1 cellular context compared by ENCODE assay signal in genomic region chr2:96940026-96940601, GRCh38.
TF ChIP-seq lines count a peak whose summit lies in the region.

No MANE protein-coding gene starts in this region.

TF ChIP-seq in HepG2, 621 proteins besides CTCF, POLR2A, EP300 and RAD21:
- no peak for TF ChIP-seq TBX2 (CRISPR knock-in tag; IDR thresholded peaks at IDR 0.05; ENCODE audit: borderline replicate concordance)
- TF ChIP-seq, protein P1, sequence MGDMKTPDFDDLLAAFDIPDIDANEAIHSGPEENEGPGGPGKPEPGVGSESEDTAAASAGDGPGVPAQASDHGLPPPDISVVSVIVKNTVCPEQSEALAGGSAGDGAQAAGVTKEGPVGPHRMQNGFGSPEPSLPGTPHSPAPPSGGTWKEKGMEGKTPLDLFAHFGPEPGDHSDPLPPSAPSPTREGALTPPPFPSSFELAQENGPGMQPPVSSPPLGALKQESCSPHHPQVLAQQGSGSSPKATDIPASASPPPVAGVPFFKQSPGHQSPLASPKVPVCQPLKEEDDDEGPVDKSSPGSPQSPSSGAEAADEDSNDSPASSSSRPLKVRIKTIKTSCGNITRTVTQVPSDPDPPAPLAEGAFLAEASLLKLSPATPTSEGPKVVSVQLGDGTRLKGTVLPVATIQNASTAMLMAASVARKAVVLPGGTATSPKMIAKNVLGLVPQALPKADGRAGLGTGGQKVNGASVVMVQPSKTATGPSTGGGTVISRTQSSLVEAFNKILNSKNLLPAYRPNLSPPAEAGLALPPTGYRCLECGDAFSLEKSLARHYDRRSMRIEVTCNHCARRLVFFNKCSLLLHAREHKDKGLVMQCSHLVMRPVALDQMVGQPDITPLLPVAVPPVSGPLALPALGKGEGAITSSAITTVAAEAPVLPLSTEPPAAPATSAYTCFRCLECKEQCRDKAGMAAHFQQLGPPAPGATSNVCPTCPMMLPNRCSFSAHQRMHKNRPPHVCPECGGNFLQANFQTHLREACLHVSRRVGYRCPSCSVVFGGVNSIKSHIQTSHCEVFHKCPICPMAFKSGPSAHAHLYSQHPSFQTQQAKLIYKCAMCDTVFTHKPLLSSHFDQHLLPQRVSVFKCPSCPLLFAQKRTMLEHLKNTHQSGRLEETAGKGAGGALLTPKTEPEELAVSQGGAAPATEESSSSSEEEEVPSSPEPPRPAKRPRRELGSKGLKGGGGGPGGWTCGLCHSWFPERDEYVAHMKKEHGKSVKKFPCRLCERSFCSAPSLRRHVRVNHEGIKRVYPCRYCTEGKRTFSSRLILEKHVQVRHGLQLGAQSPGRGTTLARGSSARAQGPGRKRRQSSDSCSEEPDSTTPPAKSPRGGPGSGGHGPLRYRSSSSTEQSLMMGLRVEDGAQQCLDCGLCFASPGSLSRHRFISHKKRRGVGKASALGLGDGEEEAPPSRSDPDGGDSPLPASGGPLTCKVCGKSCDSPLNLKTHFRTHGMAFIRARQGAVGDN (CRISPR knock-in tag; IDR thresholded peaks at IDR 0.05), result no peak
- TF ChIP-seq ZNF574 (CRISPR knock-in tag; IDR thresholded peaks at IDR 0.05), result no peak
- TF ChIP-seq ZNF879 (CRISPR knock-in tag; IDR thresholded peaks at IDR 0.05), result no peak
- no peak for TF ChIP-seq ZNF639 (CRISPR knock-in tag; conservative IDR thresholded peaks at IDR 0.05)
- TF ChIP-seq ZBTB25 (CRISPR knock-in tag; IDR thresholded peaks at IDR 0.05), result no peak
- TF ChIP-seq ZNF12 (CRISPR knock-in tag; IDR thresholded peaks at IDR 0.05), result no peak
- TF ChIP-seq ZNF205 (CRISPR knock-in tag; IDR thresholded peaks at IDR 0.05), result no peak
